In genomic region chr13:112222971-112223370, GRCh38 we compare ENCODE assay signal across 32 cellular contexts.
"Had no signal": no experiment of that assay in that cellular context is flagged by ENCODE, and none has a peak within 500 bp of the region (broad histone marks: within the 10 kb centered on the region; RNA-seq: fewer than 3 reads in every experiment).

No MANE protein-coding gene starts in this region.

- FAIRE-seq: astrocyte, TTC549 had no signal

- ATAC-seq: activated CD8-positive, alpha-beta memory T cell treated with anti-CD3 and anti-CD28 coated beads, Interleukin-2, amount 10 ng/mL, durations not matched to agents 7 days and 5 days; activated CD8-positive, alpha-beta T cell treated with anti-CD3 and anti-CD28 coated beads, Interleukin-2, amount 10 ng/mL, durations not matched to agents 7 days and 5 days; activated naive CD4-positive, alpha-beta T cell treated with anti-CD3 and anti-CD28 coated beads, Interleukin-2, amount 50 U/mL, for 72 hours; body of pancreas had no signal

- H3K36me3 ChIP-seq: adrenal gland, brain microvascular endothelial cell, breast epithelium had no signal

- H3K9me3 ChIP-seq: adrenal gland, body of pancreas, breast epithelium had no signal

- H3K4me1 ChIP-seq: adrenal gland, body of pancreas, breast epithelium had no signal

- H3K4me3 ChIP-seq: adrenal gland, body of pancreas, breast epithelium had no signal

- H3K27ac ChIP-seq: adrenal gland, body of pancreas, brain microvascular endothelial cell, breast epithelium, VCaP had no signal

- H3K27me3 ChIP-seq: adrenal gland, body of pancreas, brain microvascular endothelial cell had no signal

- DNase-seq: activated B cell treated with CpG ODN at 0.5 μM for 24 hours; activated CD4-positive, alpha-beta memory T cell treated with anti-CD3 and anti-CD28 coated beads, Interleukin-2, amount 10 ng/mL, durations not matched to agents 7 days and 5 days; activated CD4-positive, alpha-beta T cell treated with anti-CD3 and anti-CD28 coated beads for 4 hours; activated CD4-positive, alpha-beta T cell treated with anti-CD3 and anti-CD28 coated beads, Interleukin-2, amount 10 ng/mL, durations not matched to agents 7 days and 5 days; activated CD4-positive, alpha-beta T cell treated with anti-CD3 and anti-CD28 coated beads, Interleukin-2, amount 50 U/mL, for 48 hours; activated CD4-positive, CD25-positive, alpha-beta regulatory T cell treated with anti-CD3 and anti-CD28 coated beads, Interleukin-2, amount 50 U/mL, for 72 hours; activated CD8-positive, alpha-beta memory T cell treated with anti-CD3 and anti-CD28 coated beads for 24 hours; activated CD8-positive, alpha-beta memory T cell treated with anti-CD3 and anti-CD28 coated beads, Interleukin-2, amount 10 ng/mL, durations not matched to agents 7 days and 5 days; activated CD8-positive, alpha-beta memory T cell treated with anti-CD3 and anti-CD28 coated beads, Interleukin-2, amount 50 U/mL, for 48 hours; activated CD8-positive, alpha-beta T cell treated with anti-CD3 and anti-CD28 coated beads, Interleukin-2, amount 10 ng/mL, durations not matched to agents 7 days and 5 days; activated effector memory CD4-positive, alpha-beta T cell treated with Interleukin-2 at 50 U/mL for 16 hours; activated gamma-delta T cell treated with Interleukin-2 at 50 U/mL for 16 hours; activated naive CD4-positive, alpha-beta T cell; activated naive CD4-positive, alpha-beta T cell treated with anti-CD3 and anti-CD28 coated beads for 36 hours; activated naive CD4-positive, alpha-beta T cell treated with anti-CD3 and anti-CD28 coated beads, Interleukin-2, amount 50 U/mL, for 16 hours; activated naive CD8-positive, alpha-beta T cell treated with anti-CD3 and anti-CD28 coated beads for 36 hours; activated T-cell treated with anti-CD3 and anti-CD28 coated beads, Interleukin-2, amount 50 U/mL, for 24 hours; activated T-cell treated with anti-CD3 and anti-CD28 coated beads, Interleukin-2, amount 50 U/mL, for 48 hours; adrenal gland; amniotic stem cell; body of pancreas; brain microvascular endothelial cell; central memory CD4-positive, alpha-beta T cell; SW 1271; T-helper 1 cell; T-helper 2 cell; T-helper 9 cell had no signal
